In the genomic region with DNA sequence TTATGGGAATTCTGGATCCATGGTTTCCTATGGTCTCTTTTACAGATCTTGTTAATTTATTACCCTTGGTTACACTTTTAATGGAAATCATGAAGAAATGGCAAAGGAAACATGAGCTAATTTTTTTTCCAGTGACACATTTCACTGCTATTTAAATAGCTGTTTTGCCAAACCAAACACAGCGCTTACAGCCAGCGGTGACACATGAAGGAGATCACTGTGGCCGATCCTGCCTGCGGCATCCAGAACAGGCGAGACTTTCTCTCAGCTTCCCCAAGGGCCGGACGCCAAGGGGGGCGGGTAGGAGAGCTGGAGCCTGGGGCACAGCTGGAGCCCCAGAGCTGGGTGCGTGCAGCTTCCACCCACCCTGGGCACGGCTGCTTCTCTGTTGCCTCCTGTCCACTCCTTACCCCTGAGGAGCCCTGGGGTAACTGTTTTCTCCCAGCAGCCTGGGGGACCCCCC, we compare ENCODE assay signal across 7 cellular contexts.
A peak's percentile ranks its signal among the peaks of the same experiment; 100 is the strongest.
DNase-seq lines count a peak whose midpoint lies in the region; ATAC-seq and TF ChIP-seq lines count a peak whose summit lies in the region.

No MANE protein-coding gene starts in this region.

- intact Hi-C loops in lower lobe of right lung (cut with DNase I), result no loop called here
- intact Hi-C loops in transverse colon (cut with DNase I; ENCODE audit: low total_unique reads), result loop anchor here (5.0 kb wide), 1 partner anchor 81 kb away; a partner anchor contains a TSS

- WGBS in transverse colon (ENCODE audit: low coverage in 1 of 2), 2 donors, result 25% methylated on average over 10 of the region's 10 CpGs; no CpG with 5 or more reads in 1 of the 2 donors

- DNase-seq in NCI-H2029 treated with DMSO at 0.1 percent for 48 hours (lab: John Stamatoyannopoulos, UW) (peak; percentile 11), dedifferentiated amniotic fluid mesenchymal stem cell (ENCODE audit: extremely low spot score) (peak; percentile 93), lower lobe of right lung (peak; percentile 61), transverse colon (peak; percentile 73), KBM-7 (no peak)
- DNase-seq in activated CD4-positive, alpha-beta T cell treated with anti-CD3 and anti-CD28 coated beads, Interleukin-2, amount 50 U/mL, for 1 hour, result no peak

- no peaks in the 10 kb centered on the region for H3K27me3 ChIP-seq in lower lobe of right lung (ENCODE audit: low read depth)
- H3K27me3 ChIP-seq in transverse colon, result no peaks in the 10 kb centered on the region

- H3K4me1 ChIP-seq in lower lobe of right lung, result peaks cover 35% of the 10 kb centered on the region
- H3K4me1 ChIP-seq in transverse colon, result peaks cover 43 to 56% (median 52%) of the 10 kb centered on the region in 4 donors

- H3K4me3 ChIP-seq in lower lobe of right lung (no peak overlapping the region), transverse colon (no peak overlapping the region)

- H3K27ac ChIP-seq in lower lobe of right lung, result peak overlapping the region; percentile 58
- peak overlapping the region; percentile 67 to 82 (median 75) for H3K27ac ChIP-seq in transverse colon

- H3K9me3 ChIP-seq in lower lobe of right lung (no peaks in the 10 kb centered on the region), transverse colon (no peaks in the 10 kb centered on the region)

- TF ChIP-seq CTCF in lower lobe of right lung (IDR thresholded peaks at IDR 0.05) (no peak), transverse colon (IDR thresholded peaks at IDR 0.05) (no peak)

- TF ChIP-seq EP300 in transverse colon (IDR thresholded peaks at IDR 0.05; ENCODE audit: low read depth), result peak; percentile 18

- TF ChIP-seq POLR2A in transverse colon (IDR thresholded peaks at IDR 0.05), result no peak

- peak; percentile 61 to 67 for ATAC-seq in lower lobe of right lung
- no peak for ATAC-seq in HG02610 (IDR thresholded peaks at IDR 0.05; ENCODE audit: unreplicated experiment)

- in situ Hi-C loops in transverse colon (cut with MboI; ENCODE audit: low pct_ligation_motif_present in 1 of 4, low pct_unique_long_range_greater_than_20kb in 1 of 4, low sequenced_read_pairs in 3 of 4) (no loop called here), KBM-7 (cut with MboI; ENCODE audit: low pct_unique_long_range_greater_than_20kb, low sequenced_read_pairs) (no loop called here)

- H3K36me3 ChIP-seq in lower lobe of right lung, result no peaks in the 10 kb centered on the region
- no peaks in the 10 kb centered on the region for H3K36me3 ChIP-seq in transverse colon

Comparison
In these comparisons a context has a peak if more than half of its experiments do, and no peak if none do; other contexts are left out.
1. DNase-seq: peak in NCI-H2029 treated with DMSO at 0.1 percent for 48 hours (single experiment), dedifferentiated amniotic fluid mesenchymal stem cell (single experiment), lower lobe of right lung (single experiment) and transverse colon (single experiment); none in KBM-7 (single experiment) and activated CD4-positive, alpha-beta T cell treated with anti-CD3 and anti-CD28 coated beads, Interleukin-2, amount 50 U/mL, for 1 hour (single experiment).